In the genomic region with DNA sequence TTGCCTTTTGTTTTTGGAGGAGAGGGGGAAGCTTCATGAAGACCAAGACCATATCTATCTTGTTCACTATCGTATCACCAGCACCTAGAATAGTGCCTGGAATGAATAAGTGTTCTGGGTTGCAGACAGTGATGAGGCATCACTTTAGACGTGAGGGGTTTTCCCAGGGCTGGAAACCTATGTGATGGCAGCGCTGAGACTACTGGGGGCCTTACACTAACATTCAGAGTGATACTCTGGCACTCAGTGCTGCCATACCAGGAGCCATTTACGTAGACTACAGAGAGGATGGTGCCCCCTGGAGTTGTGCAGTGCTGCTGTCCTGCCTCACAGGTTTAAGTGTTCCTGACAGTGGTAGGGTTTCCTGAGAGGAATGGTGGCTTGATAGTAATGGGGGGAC, we compare ENCODE assay signal across 30 cellular contexts. TPM values are rescaled to one million over a fixed set of nuclear protein-coding genes. Genes with fewer than 3 reads are reported as not detected.
DNase-seq lines count a peak whose midpoint lies in the region; ATAC-seq, FAIRE-seq and TF ChIP-seq lines count a peak whose summit lies in the region.
"Had no signal": no experiment of that assay in that cellular context is flagged by ENCODE, and none has a peak within 500 bp of the region (broad histone marks: within the 10 kb centered on the region; RNA-seq: fewer than 3 reads in every experiment).

No MANE protein-coding gene starts in this region.

- POLR2A ChIA-PET in activated CD4-positive, alpha-beta T cell treated with anti-CD3 and anti-CD28 coated beads, Interleukin-2, amount 10 ng/mL, durations not matched to agents 7 days and 5 days (lab: Charles Lee): no interaction called here

- no peak overlapping the region for H3K27ac Mint-ChIP-seq in activated CD4-positive, alpha-beta T cell treated with anti-CD3 and anti-CD28 coated beads, Interleukin-2, amount 10 ng/mL, durations not matched to agents 7 days and 5 days
- peak overlapping the region in 1 of 2 donors; percentile 14 for H3K27ac Mint-ChIP-seq in stimulated activated naive CD8-positive, alpha-beta T cell treated with anti-CD3 and anti-CD28 coated beads, Interleukin-15, amount 100 ng/mL, for 72 hours
- no peak overlapping the region for H3K27ac Mint-ChIP-seq in CD14-positive monocyte
- H3K27ac Mint-ChIP-seq: CD8-positive, alpha-beta T cell; mesothelial cell of epicardium; naive thymus-derived CD8-positive, alpha-beta T cell had no signal

- H3K27ac ChIP-seq in osteoblast (ENCODE audit: low read depth, low read length): no peak overlapping the region
- H3K27ac ChIP-seq: GM23248, VCaP had no signal

- H3K36me3 ChIP-seq in osteoblast (ENCODE audit: insufficient read depth, low read length): peaks cover 4% of the 10 kb centered on the region

- CTCF ChIA-PET in activated CD4-positive, alpha-beta T cell treated with anti-CD3 and anti-CD28 coated beads, Interleukin-2, amount 10 ng/mL, durations not matched to agents 7 days and 5 days (lab: Charles Lee): no interaction called here

- no peaks in the 10 kb centered on the region for H3K9me3 Mint-ChIP-seq in activated CD4-positive, alpha-beta T cell treated with anti-CD3 and anti-CD28 coated beads, Interleukin-2, amount 10 ng/mL, durations not matched to agents 7 days and 5 days
- no peaks in the 10 kb centered on the region for H3K9me3 Mint-ChIP-seq in stimulated activated naive CD8-positive, alpha-beta T cell treated with anti-CD3 and anti-CD28 coated beads, Interleukin-15, amount 100 ng/mL, for 72 hours
- peaks cover 0 to 3% (median 0%) of the 10 kb centered on the region in 7 donors for H3K9me3 Mint-ChIP-seq in CD14-positive monocyte
- H3K9me3 Mint-ChIP-seq: CD8-positive, alpha-beta T cell; central memory CD8-positive, alpha-beta T cell; mesothelial cell of epicardium; naive thymus-derived CD8-positive, alpha-beta T cell had no signal

- no peak overlapping the region for H3K4me3 Mint-ChIP-seq in activated CD4-positive, alpha-beta T cell treated with anti-CD3 and anti-CD28 coated beads, Interleukin-2, amount 10 ng/mL, durations not matched to agents 7 days and 5 days
- H3K4me3 Mint-ChIP-seq in stimulated activated naive CD8-positive, alpha-beta T cell treated with anti-CD3 and anti-CD28 coated beads, Interleukin-15, amount 100 ng/mL, for 72 hours: no peak overlapping the region
- no peak overlapping the region for H3K4me3 Mint-ChIP-seq in CD14-positive monocyte
- H3K4me3 Mint-ChIP-seq: CD8-positive, alpha-beta T cell; central memory CD8-positive, alpha-beta T cell; mesothelial cell of epicardium; naive thymus-derived CD8-positive, alpha-beta T cell had no signal

- ATAC-seq in stimulated activated naive CD8-positive, alpha-beta T cell treated with anti-CD3 and anti-CD28 coated beads, Interleukin-15, amount 100 ng/mL, for 72 hours: peak; percentile 69
- ATAC-seq: CD8-positive, alpha-beta T cell; left ventricle myocardium superior; naive thymus-derived CD8-positive, alpha-beta T cell; PC-3 had no signal

- H3K9me3 ChIP-seq in osteoblast (ENCODE audit: low read depth, low read length): no peaks in the 10 kb centered on the region

- intact Hi-C loops in CD14-positive monocyte (cut with micrococcal nuclease): no loop called here

- no peak for FAIRE-seq in GM19239 (lab: Jason Lieb, UNC)
- FAIRE-seq: urothelium cell line had no signal

- no peak overlapping the region for H3K4me3 ChIP-seq in osteoblast (ENCODE audit: insufficient read depth, low read length)
- H3K4me3 ChIP-seq: GM23248, smooth muscle cell had no signal

- H3K79me2 ChIP-seq in osteoblast (ENCODE audit: insufficient read depth, low read length): no peaks in the 10 kb centered on the region

- peaks cover 8% of the 10 kb centered on the region for H4K20me1 ChIP-seq in osteoblast (ENCODE audit: insufficient read depth, low read length)

- no peaks in the 10 kb centered on the region for H3K27me3 Mint-ChIP-seq in activated CD4-positive, alpha-beta T cell treated with anti-CD3 and anti-CD28 coated beads, Interleukin-2, amount 10 ng/mL, durations not matched to agents 7 days and 5 days
- no peaks in the 10 kb centered on the region for H3K27me3 Mint-ChIP-seq in stimulated activated naive CD8-positive, alpha-beta T cell treated with anti-CD3 and anti-CD28 coated beads, Interleukin-15, amount 100 ng/mL, for 72 hours
- peaks cover 0 to 6% (median 0%) of the 10 kb centered on the region in 3 donors for H3K27me3 Mint-ChIP-seq in CD14-positive monocyte (ENCODE audit: low read depth in 3 of 3)

- H3K4me2 ChIP-seq in osteoblast (ENCODE audit: insufficient read depth, low read length): no peak overlapping the region
- H3K4me2 ChIP-seq: smooth muscle cell had no signal

- no peak for TF ChIP-seq CTCF in osteoblast (IDR thresholded peaks at IDR 0.05; ENCODE audit: extremely low read depth, low read depth, low read length)
- no peak for TF ChIP-seq CTCF in CD14-positive monocyte (IDR thresholded peaks at IDR 0.05)

- DNase-seq in activated CD4-positive, alpha-beta T cell treated with anti-CD3 and anti-CD28 coated beads for 48 hours: peak; percentile 63
- no peak for DNase-seq in activated CD4-positive, alpha-beta T cell treated with anti-CD3 and anti-CD28 coated beads, Interleukin-2, amount 10 ng/mL, durations not matched to agents 7 days and 5 days
- DNase-seq in stimulated activated naive CD4-positive, alpha-beta T cell treated with Interleukin-2 at 50 U/mL for 16 hours (lab: John Stamatoyannopoulos, UW): peak; percentile 17
- DNase-seq in stimulated activated naive CD4-positive, alpha-beta T cell (lab: John Stamatoyannopoulos, UW): no peak
- peak; percentile 80 for DNase-seq in osteoblast (ENCODE audit: insufficient read length, low spot score, missing footprints)
- no peak for DNase-seq in stimulated activated naive CD8-positive, alpha-beta T cell treated with anti-CD3 and anti-CD28 coated beads, Interleukin-15, amount 100 ng/mL, for 72 hours
- no peak for DNase-seq in GM19239 (ENCODE audit: insufficient read length, low spot score)
- no peak for DNase-seq in CD14-positive monocyte (ENCODE audit: low spot score)
- DNase-seq: aorta; CD8-positive, alpha-beta T cell; DMS 273 treated with DMSO at 0.1 percent for 48 hours; GM23248; islet precursor cell; left ventricle myocardium superior; naive thymus-derived CD8-positive, alpha-beta T cell; NCI-H2081 treated with DMSO at 0.1 percent for 48 hours; NCI-H446; PC-3; Right ventricle myocardium superior had no signal

- H3K36me3 Mint-ChIP-seq in activated CD4-positive, alpha-beta T cell treated with anti-CD3 and anti-CD28 coated beads, Interleukin-2, amount 10 ng/mL, durations not matched to agents 7 days and 5 days (ENCODE audit: low read depth): peaks cover 3% of the 10 kb centered on the region
- no peaks in the 10 kb centered on the region for H3K36me3 Mint-ChIP-seq in CD14-positive monocyte
- H3K36me3 Mint-ChIP-seq: CD8-positive, alpha-beta T cell; naive thymus-derived CD8-positive, alpha-beta T cell had no signal

- no peak overlapping the region for H2AFZ ChIP-seq in osteoblast (ENCODE audit: low read length)
- H2AFZ ChIP-seq: GM23248 had no signal

- H3K27me3 ChIP-seq in osteoblast (ENCODE audit: insufficient read depth, low read length): no peaks in the 10 kb centered on the region

- peaks cover 6% of the 10 kb centered on the region for H3K4me1 Mint-ChIP-seq in activated CD4-positive, alpha-beta T cell treated with anti-CD3 and anti-CD28 coated beads, Interleukin-2, amount 10 ng/mL, durations not matched to agents 7 days and 5 days
- peaks cover 11% of the 10 kb centered on the region for H3K4me1 Mint-ChIP-seq in stimulated activated naive CD8-positive, alpha-beta T cell treated with anti-CD3 and anti-CD28 coated beads, Interleukin-15, amount 100 ng/mL, for 72 hours
- peaks cover 20% of the 10 kb centered on the region for H3K4me1 Mint-ChIP-seq in CD14-positive monocyte
- H3K4me1 Mint-ChIP-seq: central memory CD8-positive, alpha-beta T cell; mesothelial cell of epicardium; naive thymus-derived CD8-positive, alpha-beta T cell had no signal

- peaks cover 5% of the 10 kb centered on the region for H3K4me1 ChIP-seq in osteoblast (ENCODE audit: insufficient read depth, low read length)

RNA-seq across cellular contexts. Expression of gene CCL19, which starts 6.9 kb away (rescaled TPM):
- total RNA-seq in activated CD4-positive, alpha-beta T cell treated with anti-CD3 and anti-CD28 coated beads, Interleukin-2, amount 10 ng/mL, durations not matched to agents 7 days and 5 days: not detected
- not detected in 2 replicates for total RNA-seq in osteoblast
- polyA plus RNA-seq in CD14-positive monocyte: not detected
- total RNA-seq: A172; CD8-positive, alpha-beta T cell; dermis microvascular lymphatic vessel endothelial cell; fibroblast of lung; GM23248; MCF 10A; mesothelial cell of epicardium; naive thymus-derived CD8-positive, alpha-beta T cell; omental fat pad; PC-3; smooth muscle cell; temporal lobe had no signal
- polyA plus RNA-seq: fibroblast of lung; GM23248; naive thymus-derived CD8-positive, alpha-beta T cell; smooth muscle cell had no signal

RNA-seq across cellular contexts. Expression of gene CCL27, which starts 21.7 kb away (rescaled TPM):
- total RNA-seq in activated CD4-positive, alpha-beta T cell treated with anti-CD3 and anti-CD28 coated beads, Interleukin-2, amount 10 ng/mL, durations not matched to agents 7 days and 5 days: not detected
- total RNA-seq in osteoblast: 0.36 TPM in 1 of 2 replicates, not detected in the other
- not detected for polyA plus RNA-seq in CD14-positive monocyte
- total RNA-seq: aorta; CD8-positive, alpha-beta T cell; dermis microvascular lymphatic vessel endothelial cell; fibroblast of lung; GM23248; left ventricle myocardium superior; MCF 10A; mesothelial cell of epicardium; naive thymus-derived CD8-positive, alpha-beta T cell; omental fat pad; PC-3; Right ventricle myocardium superior had no signal
- polyA plus RNA-seq: aorta; fibroblast of lung; naive thymus-derived CD8-positive, alpha-beta T cell had no signal

RNA-seq across cellular contexts. Expression of gene CCL21, which starts 25.8 kb away (rescaled TPM):
- not detected for total RNA-seq in activated CD4-positive, alpha-beta T cell treated with anti-CD3 and anti-CD28 coated beads, Interleukin-2, amount 10 ng/mL, durations not matched to agents 7 days and 5 days
- total RNA-seq in osteoblast: not detected in 2 replicates
- polyA plus RNA-seq in CD14-positive monocyte: not detected
- total RNA-seq: A172; CD8-positive, alpha-beta T cell; fibroblast of lung; GM23248; MCF 10A; mesothelial cell of epicardium; naive thymus-derived CD8-positive, alpha-beta T cell; PC-3; smooth muscle cell; temporal lobe had no signal
- polyA plus RNA-seq: fibroblast of lung; GM23248; naive thymus-derived CD8-positive, alpha-beta T cell; smooth muscle cell had no signal

RNA-seq across cellular contexts. Expression of gene IL11RA, which starts 32.2 kb away (rescaled TPM):
- 10 to 100 TPM; 66.3 to 68.5 TPM for total RNA-seq in activated CD4-positive, alpha-beta T cell treated with anti-CD3 and anti-CD28 coated beads, Interleukin-2, amount 10 ng/mL, durations not matched to agents 7 days and 5 days
- 34.4 and 38.0 TPM in 2 replicates for total RNA-seq in osteoblast
- polyA plus RNA-seq in CD14-positive monocyte: 1 to 10 TPM; 2.8 to 4.1 TPM

RNA-seq across cellular contexts. Expression of gene GALT, which starts 37.7 kb away (rescaled TPM):
- total RNA-seq in activated CD4-positive, alpha-beta T cell treated with anti-CD3 and anti-CD28 coated beads, Interleukin-2, amount 10 ng/mL, durations not matched to agents 7 days and 5 days: 100 to 1,000 TPM; 114 to 125 TPM
- total RNA-seq in osteoblast: 32.6 and 38.9 TPM in 2 replicates
- 10 to 100 TPM; 25.6 to 26.9 TPM for polyA plus RNA-seq in CD14-positive monocyte

Comparison
In these comparisons a context has a peak if more than half of its experiments do, and no peak if none do; other contexts are left out.
1. DNase-seq: peak in activated CD4-positive, alpha-beta T cell treated with anti-CD3 and anti-CD28 coated beads for 48 hours (single experiment), stimulated activated naive CD4-positive, alpha-beta T cell treated with Interleukin-2 at 50 U/mL for 16 hours (single experiment) and osteoblast (single experiment); none in activated CD4-positive, alpha-beta T cell treated with anti-CD3 and anti-CD28 coated beads, Interleukin-2, amount 10 ng/mL, durations not matched to agents 7 days and 5 days (single experiment), stimulated activated naive CD4-positive, alpha-beta T cell (0 of 6), stimulated activated naive CD8-positive, alpha-beta T cell treated with anti-CD3 and anti-CD28 coated beads, Interleukin-15, amount 100 ng/mL, for 72 hours (0 of 2), GM19239 (single experiment) and CD14-positive monocyte (single experiment).